In genomic region chr3:43281020-43281419, GRCh38 we compare ENCODE assay signal across 27 cellular contexts.
"Had no signal": no experiment of that assay in that cellular context is flagged by ENCODE, and none has a peak within 500 bp of the region (broad histone marks: within the 10 kb centered on the region; RNA-seq: fewer than 3 reads in every experiment).

No MANE protein-coding gene starts in this region.

- H3K9me3 Mint-ChIP-seq: dendritic cell treated with granulocyte-macrophage colony-stimulating factor and Interleukin-4, amounts not matched to agents 40 ng/mL and 50 ng/mL, for 4 days; effector memory CD8-positive, alpha-beta T cell; endodermal cell had no signal

- H3K4me3 ChIP-seq: colonic mucosa, coronary artery, dorsolateral prefrontal cortex, esophagus muscularis mucosa, esophagus squamous epithelium, gastrocnemius medialis, gastroesophageal sphincter, heart left ventricle, heart right ventricle had no signal

- H3K27ac ChIP-seq: colonic mucosa, coronary artery, dorsolateral prefrontal cortex, epithelial cell of prostate, esophagus muscularis mucosa, esophagus squamous epithelium, foreskin keratinocyte, gastrocnemius medialis, gastroesophageal sphincter, heart left ventricle, heart right ventricle had no signal

- H3K4me3 Mint-ChIP-seq: dendritic cell treated with granulocyte-macrophage colony-stimulating factor and Interleukin-4, amounts not matched to agents 40 ng/mL and 50 ng/mL, for 4 days; effector memory CD8-positive, alpha-beta T cell; endodermal cell had no signal

- DNase-seq: colonic mucosa; cortex of kidney; dermis blood vessel endothelial cell; dorsolateral prefrontal cortex; effector CD4-positive, alpha-beta T cell; effector CD8-positive, alpha-beta T cell; effector memory CD4-positive, alpha-beta T cell; effector memory CD8-positive, alpha-beta T cell; endodermal cell; erythroblast; esophagus squamous epithelium; foreskin fibroblast; foreskin keratinocyte; gastrocnemius medialis; glutamatergic neuron; head of caudate nucleus; heart left ventricle; heart right ventricle had no signal

- H3K4me1 Mint-ChIP-seq: endodermal cell had no signal

- H3K9me3 ChIP-seq: colonic mucosa, esophagus muscularis mucosa, esophagus squamous epithelium, gastrocnemius medialis, gastroesophageal sphincter, heart left ventricle, heart right ventricle had no signal

- H3K27me3 ChIP-seq: colonic mucosa, dorsolateral prefrontal cortex, esophagus muscularis mucosa, esophagus squamous epithelium, foreskin keratinocyte, gastrocnemius medialis, gastroesophageal sphincter, heart left ventricle, heart right ventricle had no signal

- FAIRE-seq: colon, endometrium, frontal cortex had no signal

- ATAC-seq: effector memory CD8-positive, alpha-beta T cell; esophagus mucosa; foreskin keratinocyte; gastrocnemius medialis; gastroesophageal sphincter; heart left ventricle; heart right ventricle had no signal

- H3K36me3 ChIP-seq: colonic mucosa, esophagus muscularis mucosa, esophagus squamous epithelium, gastrocnemius medialis, gastroesophageal sphincter, heart left ventricle, heart right ventricle had no signal

- H3K4me1 ChIP-seq: colonic mucosa had no signal

- H3K27ac Mint-ChIP-seq: dendritic cell treated with granulocyte-macrophage colony-stimulating factor and Interleukin-4, amounts not matched to agents 40 ng/mL and 50 ng/mL, for 4 days; effector memory CD8-positive, alpha-beta T cell; endodermal cell had no signal
